Comparison of ENCODE assay signal across 3 cellular contexts in genomic region chr3:167614196-167614595, GRCh38. TPM values are rescaled to one million over a fixed set of nuclear protein-coding genes. Genes with fewer than 3 reads are reported as not detected.
"Had no signal": no experiment of that assay in that cellular context is flagged by ENCODE, and none has a peak within 500 bp of the region (broad histone marks: within the 10 kb centered on the region; RNA-seq: fewer than 3 reads in every experiment).

No MANE protein-coding gene starts in this region.

RNA-seq across cellular contexts. Expression of gene WDR49, which starts 39.5 kb away (rescaled TPM):
- total RNA-seq: GM23248, H4, HFFc6 had no signal
- polyA plus RNA-seq: GM23248 had no signal
